Comparison of ENCODE assay signal across 28 cellular contexts in genomic region chr3:140465988-140466387, GRCh38.
"Had no signal": no experiment of that assay in that cellular context is flagged by ENCODE, and none has a peak within 500 bp of the region (broad histone marks: within the 10 kb centered on the region; RNA-seq: fewer than 3 reads in every experiment).

No MANE protein-coding gene starts in this region.

- ATAC-seq: stimulated activated effector memory CD8-positive, alpha-beta T cell treated with anti-CD3 and anti-CD28 coated beads, Interleukin-12 subunit alpha, Interleukin-12 subunit beta, amount 100 ng/mL, for 72 hours; stimulated activated naive CD8-positive, alpha-beta T cell treated with anti-CD3 and anti-CD28 coated beads, Interleukin-15, amount 100 ng/mL, for 72 hours; stimulated activated naive CD8-positive, alpha-beta T cell treated with anti-CD3 and anti-CD28 coated beads, Interleukin-15, Interleukin-2, amounts not matched to agents 100 U/mL and 50 U/mL, for 24 hours had no signal

- H3K9me3 ChIP-seq: stomach, suprapubic skin, testis, thoracic aorta, thyroid gland, tibial artery, tibial nerve, transverse colon, upper lobe of left lung, upper lobe of right lung, uterus, vagina had no signal

- H3K36me3 Mint-ChIP-seq: stimulated activated effector memory CD8-positive, alpha-beta T cell treated with anti-CD3 and anti-CD28 coated beads, Interleukin-12 subunit alpha, Interleukin-12 subunit beta, amount 100 ng/mL, for 72 hours; stimulated activated naive B cell treated with anti-CD40 and anti-IgM and Interleukin-4, amounts not matched to agents 10 μg/mL and 1 μg/mL and 100 μg/mL, for 72 hours; type B pancreatic cell had no signal

- H3K36me3 ChIP-seq: stomach, suprapubic skin, thoracic aorta, thyroid gland, tibial artery, tibial nerve, transverse colon, upper lobe of left lung, upper lobe of right lung, uterus, vagina had no signal

- H3K4me1 ChIP-seq: stomach, suprapubic skin, tibial artery, tibial nerve, transverse colon, upper lobe of right lung, uterus, vagina had no signal

- H3K4me3 Mint-ChIP-seq: stimulated activated effector memory CD8-positive, alpha-beta T cell treated with anti-CD3 and anti-CD28 coated beads, Interleukin-12 subunit alpha, Interleukin-12 subunit beta, amount 100 ng/mL, for 72 hours; stimulated activated naive B cell treated with anti-CD40 and anti-IgM and Interleukin-4, amounts not matched to agents 10 μg/mL and 1 μg/mL and 100 μg/mL, for 72 hours; stimulated activated naive CD8-positive, alpha-beta T cell treated with anti-CD3 and anti-CD28 coated beads, Interleukin-15, amount 100 ng/mL, for 72 hours; stimulated activated naive CD8-positive, alpha-beta T cell treated with anti-CD3 and anti-CD28 coated beads, Interleukin-15, Interleukin-2, amounts not matched to agents 100 ng/mL and 50 ng/mL, for 24 hours; type B pancreatic cell had no signal

- DNase-seq: stimulated activated CD4-positive, alpha-beta T cell treated with anti-CD3 and anti-CD28 coated beads, Interleukin-2, amount 100 ng/mL, for 24 hours; stimulated activated CD4-positive, alpha-beta T cell treated with anti-CD3 and anti-CD28 coated beads, Interleukin-2, amount 100 ng/mL, for 48 hours; stimulated activated CD4-positive, alpha-beta T cell treated with anti-CD3 and anti-CD28 coated beads, Interleukin-4, amount 100 ng/mL, for 1 hour; stimulated activated CD4-positive, alpha-beta T cell treated with anti-CD3 and anti-CD28 coated beads, Interleukin-4, amount 100 ng/mL, for 24 hours; stimulated activated CD8-positive, alpha-beta memory T cell treated with anti-CD3 and anti-CD28 coated beads, Interleukin-4, amount 100 ng/mL, for 48 hours; stimulated activated naive B cell treated with anti-CD40 and anti-IgM and Interleukin-4, amounts not matched to agents 10 μg/mL and 1 μg/mL and 100 μg/mL, for 72 hours; stimulated activated naive CD4-positive, alpha-beta T cell; stimulated activated naive CD4-positive, alpha-beta T cell treated with Interleukin-2 at 50 U/mL for 16 hours; stimulated activated naive CD8-positive, alpha-beta T cell treated with anti-CD3 and anti-CD28 coated beads, Interleukin-15, amount 100 ng/mL, for 72 hours; stimulated activated naive CD8-positive, alpha-beta T cell treated with anti-CD3 and anti-CD28 coated beads, Interleukin-15, Interleukin-2, amounts not matched to agents 100 U/mL and 50 U/mL, for 24 hours; stomach; substantia nigra; testis; tibial artery; transverse colon; trophoblast cell; upper lobe of left lung; upper lobe of right lung; uterus had no signal

- FAIRE-seq: urothelium cell line had no signal

- H3K27ac Mint-ChIP-seq: stimulated activated effector memory CD8-positive, alpha-beta T cell treated with anti-CD3 and anti-CD28 coated beads, Interleukin-12 subunit alpha, Interleukin-12 subunit beta, amount 100 ng/mL, for 72 hours; stimulated activated naive B cell treated with anti-CD40 and anti-IgM and Interleukin-4, amounts not matched to agents 10 μg/mL and 1 μg/mL and 100 μg/mL, for 72 hours; stimulated activated naive CD8-positive, alpha-beta T cell treated with anti-CD3 and anti-CD28 coated beads, Interleukin-15, Interleukin-2, amounts not matched to agents 100 ng/mL and 50 ng/mL, for 24 hours; type B pancreatic cell had no signal

- H3K27me3 Mint-ChIP-seq: stimulated activated naive B cell treated with anti-CD40 and anti-IgM and Interleukin-4, amounts not matched to agents 10 μg/mL and 1 μg/mL and 100 μg/mL, for 72 hours; stimulated activated naive CD8-positive, alpha-beta T cell treated with anti-CD3 and anti-CD28 coated beads, Interleukin-15, Interleukin-2, amounts not matched to agents 100 ng/mL and 50 ng/mL, for 24 hours had no signal

- H3K9me3 Mint-ChIP-seq: stimulated activated naive B cell treated with anti-CD40 and anti-IgM and Interleukin-4, amounts not matched to agents 10 μg/mL and 1 μg/mL and 100 μg/mL, for 72 hours; stimulated activated naive CD8-positive, alpha-beta T cell treated with anti-CD3 and anti-CD28 coated beads, Interleukin-15, amount 100 ng/mL, for 72 hours; stimulated activated naive CD8-positive, alpha-beta T cell treated with anti-CD3 and anti-CD28 coated beads, Interleukin-15, Interleukin-2, amounts not matched to agents 100 ng/mL and 50 ng/mL, for 24 hours had no signal

- H3K27ac ChIP-seq: stomach, suprapubic skin, testis, thoracic aorta, tibial artery, tibial nerve, transverse colon, upper lobe of left lung, upper lobe of right lung, uterus, vagina had no signal

- H3K27me3 ChIP-seq: stomach, suprapubic skin, testis, thyroid gland, tibial artery, tibial nerve, transverse colon, upper lobe of left lung, upper lobe of right lung, uterus, vagina had no signal

- H3K4me3 ChIP-seq: stomach, suprapubic skin, testis, thoracic aorta, thyroid gland, tibial artery, tibial nerve, transverse colon, upper lobe of left lung, upper lobe of right lung, uterus, vagina had no signal

- H3K4me1 Mint-ChIP-seq: stimulated activated naive B cell treated with anti-CD40 and anti-IgM and Interleukin-4, amounts not matched to agents 10 μg/mL and 1 μg/mL and 100 μg/mL, for 72 hours had no signal
